ENCODE assay signal across 26 cellular contexts in the genomic region with DNA sequence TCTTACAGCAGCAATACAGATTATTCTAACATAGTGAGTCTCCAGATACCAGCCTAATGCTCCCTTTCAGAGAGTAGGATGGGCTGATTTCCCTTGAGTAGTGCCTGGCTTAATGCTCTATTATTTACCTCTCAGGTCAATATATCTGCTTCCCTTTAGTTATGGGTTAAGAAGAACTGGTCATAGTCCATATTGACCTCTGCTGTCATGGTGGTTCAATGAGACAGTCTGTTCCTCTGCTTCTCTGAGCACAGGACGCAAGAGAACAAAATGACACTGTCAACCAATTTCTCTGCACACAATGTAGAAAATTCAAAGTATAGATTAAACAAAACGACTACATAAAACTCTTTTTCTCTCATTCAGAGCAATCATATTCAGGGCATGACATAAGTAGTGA. TPM values are rescaled to one million over a fixed set of nuclear protein-coding genes. Genes with fewer than 3 reads are reported as not detected.
DNase-seq lines count a peak whose midpoint lies in the region; ATAC-seq and TF ChIP-seq lines count a peak whose summit lies in the region.
"Had no signal": no experiment of that assay in that cellular context is flagged by ENCODE, and none has a peak within 500 bp of the region (broad histone marks: within the 10 kb centered on the region; RNA-seq: fewer than 3 reads in every experiment).

No MANE protein-coding gene starts in this region.

- no peak overlapping the region for H3K4me3 ChIP-seq in Caco-2 (ENCODE audit: low read depth, low read length)
- peak overlapping the region in 2 of 5 donors; percentile 1 to 22 for H3K4me3 ChIP-seq in subcutaneous abdominal adipose tissue (ENCODE audit: low read depth in 1 of 5, low read length in 5 of 5)
- H3K4me3 ChIP-seq: A549; BLaER1 treated with 17β-estradiol and CSF1 and Interleukin-3, amounts not matched to agents 10 nM and 100 nM; GM12878 had no signal

- peaks cover 17% of the 10 kb centered on the region for H3K36me3 Mint-ChIP-seq in activated CD4-positive, alpha-beta T cell treated with anti-CD3 and anti-CD28 coated beads for 36 hours (ENCODE audit: low read depth)
- H3K36me3 Mint-ChIP-seq in Caco-2 (ENCODE audit: insufficient read depth, unreplicated experiment) (peaks cover 15% of the 10 kb centered on the region), glutamatergic neuron (ENCODE audit: unreplicated experiment) (no peaks in the 10 kb centered on the region)

- no peaks in the 10 kb centered on the region for H3K36me3 ChIP-seq in Caco-2 (ENCODE audit: control insufficient read depth, insufficient read depth, low read length)
- H3K36me3 ChIP-seq in subcutaneous abdominal adipose tissue (ENCODE audit: control insufficient read depth in 5 of 5, insufficient read depth in 5 of 5, low read length in 5 of 5): peaks cover 0 to 11% (median 7%) of the 10 kb centered on the region in 5 donors

- no peaks in the 10 kb centered on the region for H3K27me3 Mint-ChIP-seq in activated CD4-positive, alpha-beta T cell treated with anti-CD3 and anti-CD28 coated beads for 36 hours
- H3K27me3 Mint-ChIP-seq in Caco-2 (ENCODE audit: insufficient read depth, unreplicated experiment): no peaks in the 10 kb centered on the region
- H3K27me3 Mint-ChIP-seq in glutamatergic neuron (ENCODE audit: unreplicated experiment): no peaks in the 10 kb centered on the region
- H3K27me3 Mint-ChIP-seq: B cell; CD4-positive, alpha-beta T cell had no signal

- H3K27me3 ChIP-seq in Caco-2 (replicated peaks; ENCODE audit: control insufficient read depth, insufficient read depth, low read length) (no peaks in the 10 kb centered on the region), subcutaneous abdominal adipose tissue (ENCODE audit: control insufficient read depth in 5 of 5, insufficient read depth in 4 of 5, low read length in 5 of 5) (no peaks in the 10 kb centered on the region)
- H3K27me3 ChIP-seq: BLaER1 treated with 17β-estradiol and CSF1 and Interleukin-3, amounts not matched to agents 10 nM and 100 nM had no signal

- CTCF ChIA-PET in activated CD4-positive, alpha-beta T cell treated with anti-CD3 and anti-CD28 coated beads for 36 hours (lab: Charles Lee): no interaction called here
- CTCF ChIA-PET in Caco-2 (lab: Charles Lee): no interaction called here

- H3K4me1 Mint-ChIP-seq in activated CD4-positive, alpha-beta T cell treated with anti-CD3 and anti-CD28 coated beads for 36 hours: no peaks in the 10 kb centered on the region
- no peaks in the 10 kb centered on the region for H3K4me1 Mint-ChIP-seq in Caco-2 (ENCODE audit: low read depth, unreplicated experiment)
- peaks cover 14% of the 10 kb centered on the region for H3K4me1 Mint-ChIP-seq in glutamatergic neuron (ENCODE audit: low read depth, unreplicated experiment)
- H3K4me1 Mint-ChIP-seq: B cell had no signal

- H3K9me3 Mint-ChIP-seq in activated CD4-positive, alpha-beta T cell treated with anti-CD3 and anti-CD28 coated beads for 36 hours (ENCODE audit: low read depth): no peaks in the 10 kb centered on the region
- no peaks in the 10 kb centered on the region for H3K9me3 Mint-ChIP-seq in Caco-2 (ENCODE audit: unreplicated experiment)
- H3K9me3 Mint-ChIP-seq in glutamatergic neuron (ENCODE audit: unreplicated experiment): peaks cover 3% of the 10 kb centered on the region
- H3K9me3 Mint-ChIP-seq: CD4-positive, alpha-beta T cell; CD8-positive, alpha-beta T cell had no signal

- no TSS peak for BruUV-seq in Caco-2 (replicated peaks; lab: Mats Ljungman, UMichigan)

- DNase-seq in activated CD4-positive, alpha-beta T cell treated with anti-CD3 and anti-CD28 coated beads for 36 hours: no peak
- no peak for DNase-seq in activated CD4-positive, alpha-beta T cell treated with anti-CD3 and anti-CD28 coated beads for 4 hours
- DNase-seq in Caco-2 (no peak), glutamatergic neuron (no peak), SKM-1 (lab: John Stamatoyannopoulos, UW; ENCODE audit: unreplicated experiment) (no peak)
- DNase-seq: AML-193; CD4-positive, alpha-beta T cell; CD8-positive, alpha-beta T cell; DMS 273 treated with DMSO at 0.1 percent for 48 hours; DMS153; DMS53; DMS79; DND-41; EL; GDM1 had no signal

- peak overlapping the region; percentile 55 for H3K27ac ChIP-seq in subcutaneous abdominal adipose tissue (ENCODE audit: low read depth, low read length)
- H3K27ac ChIP-seq: 22Rv1; A549; BLaER1 treated with 17β-estradiol and CSF1 and Interleukin-3, amounts not matched to agents 10 nM and 100 nM; C4-2B had no signal

- peak overlapping the region; percentile 11 for H3K27ac Mint-ChIP-seq in activated CD4-positive, alpha-beta T cell treated with anti-CD3 and anti-CD28 coated beads for 36 hours
- H3K27ac Mint-ChIP-seq in Caco-2 (ENCODE audit: unreplicated experiment) (peak overlapping the region; percentile 5), glutamatergic neuron (ENCODE audit: unreplicated experiment) (peak overlapping the region; percentile 80)
- H3K27ac Mint-ChIP-seq: B cell; CD4-positive, alpha-beta T cell; CD8-positive, alpha-beta T cell had no signal

- H3K4me1 ChIP-seq in Caco-2: no peaks in the 10 kb centered on the region
- peaks cover 7 to 67% (median 28%) of the 10 kb centered on the region in 5 donors for H3K4me1 ChIP-seq in subcutaneous abdominal adipose tissue (ENCODE audit: control insufficient read depth in 5 of 5, insufficient read depth in 5 of 5, low read length in 5 of 5)
- H3K4me1 ChIP-seq: A549 had no signal

- H3K4me3 Mint-ChIP-seq in activated CD4-positive, alpha-beta T cell treated with anti-CD3 and anti-CD28 coated beads for 36 hours: no peak overlapping the region
- H3K4me3 Mint-ChIP-seq in Caco-2 (ENCODE audit: unreplicated experiment) (no peak overlapping the region), glutamatergic neuron (ENCODE audit: unreplicated experiment) (peak overlapping the region; percentile 36)
- H3K4me3 Mint-ChIP-seq: B cell; CD4-positive, alpha-beta T cell; CD8-positive, alpha-beta T cell had no signal

- no peak overlapping the region for H3K9ac ChIP-seq in subcutaneous abdominal adipose tissue (ENCODE audit: low read length in 5 of 5)
- H3K9ac ChIP-seq: BLaER1 treated with 17β-estradiol and CSF1 and Interleukin-3, amounts not matched to agents 10 nM and 100 nM had no signal

- TF ChIP-seq CTCF in Caco-2 (IDR thresholded peaks at IDR 0.05; ENCODE audit: insufficient read depth in 1 of 2, low read depth in 1 of 2, low read length in 1 of 2, severe bottlenecking in 1 of 2, unreplicated experiment in 1 of 2) (no peak), glutamatergic neuron (IDR thresholded peaks at IDR 0.05; ENCODE audit: partially characterized antibody, unreplicated experiment) (no peak)

- ATAC-seq in activated CD4-positive, alpha-beta T cell treated with anti-CD3 and anti-CD28 coated beads for 36 hours: no peak
- ATAC-seq in HG03108 (IDR thresholded peaks at IDR 0.05; ENCODE audit: unreplicated experiment): no peak
- ATAC-seq: A549; CD8-positive, alpha-beta T cell; GM12878 had no signal

- POLR2A ChIA-PET in activated CD4-positive, alpha-beta T cell treated with anti-CD3 and anti-CD28 coated beads for 36 hours (lab: Charles Lee): no interaction called here
- POLR2A ChIA-PET in Caco-2 (lab: Charles Lee): no interaction called here

- intact Hi-C loops in activated CD4-positive, alpha-beta T cell treated with anti-CD3 and anti-CD28 coated beads for 36 hours (cut with DNase I, micrococcal nuclease): no loop called here
- intact Hi-C loops in Caco-2 (cut with micrococcal nuclease; ENCODE audit: unreplicated experiment): no loop called here

- no peaks in the 10 kb centered on the region for H3K9me3 ChIP-seq in Caco-2
- H3K9me3 ChIP-seq in subcutaneous abdominal adipose tissue (ENCODE audit: control insufficient read depth in 5 of 5, low read length in 5 of 5): no peaks in the 10 kb centered on the region
- H3K9me3 ChIP-seq: A549; BLaER1 treated with 17β-estradiol and CSF1 and Interleukin-3, amounts not matched to agents 10 nM and 100 nM had no signal

RNA-seq across cellular contexts. Expression of gene MRAP, which starts 2.9 kb away (rescaled TPM):
- not detected for total RNA-seq in activated CD4-positive, alpha-beta T cell treated with anti-CD3 and anti-CD28 coated beads for 36 hours
- total RNA-seq in Caco-2 (2022) (not detected in 2 replicates), glutamatergic neuron (ENCODE audit: unreplicated experiment) (not detected)
- total RNA-seq: A172; B cell; CD4-positive, alpha-beta T cell; CD8-positive, alpha-beta T cell; Daoy; G401; GM12878 had no signal

RNA-seq across cellular contexts. Expression of gene MIS18A, which starts 22.7 kb away (rescaled TPM):
- 10 to 100 TPM; 21.5 to 35.3 TPM for total RNA-seq in activated CD4-positive, alpha-beta T cell treated with anti-CD3 and anti-CD28 coated beads for 36 hours
- 22.9 and 27.5 TPM in 2 replicates for total RNA-seq in Caco-2 (2022)
- total RNA-seq in glutamatergic neuron (ENCODE audit: unreplicated experiment): 12.6 TPM

Comparison
In these comparisons a context has a peak if more than half of its experiments do, and no peak if none do; other contexts are left out.
1. H3K27ac Mint-ChIP-seq: peak in every context shown above with its lines; median percentile 80 in glutamatergic neuron; 11 in activated CD4-positive, alpha-beta T cell treated with anti-CD3 and anti-CD28 coated beads for 36 hours; 5 in Caco-2.